ENCODE assay signal across 14 cellular contexts in the genomic region with DNA sequence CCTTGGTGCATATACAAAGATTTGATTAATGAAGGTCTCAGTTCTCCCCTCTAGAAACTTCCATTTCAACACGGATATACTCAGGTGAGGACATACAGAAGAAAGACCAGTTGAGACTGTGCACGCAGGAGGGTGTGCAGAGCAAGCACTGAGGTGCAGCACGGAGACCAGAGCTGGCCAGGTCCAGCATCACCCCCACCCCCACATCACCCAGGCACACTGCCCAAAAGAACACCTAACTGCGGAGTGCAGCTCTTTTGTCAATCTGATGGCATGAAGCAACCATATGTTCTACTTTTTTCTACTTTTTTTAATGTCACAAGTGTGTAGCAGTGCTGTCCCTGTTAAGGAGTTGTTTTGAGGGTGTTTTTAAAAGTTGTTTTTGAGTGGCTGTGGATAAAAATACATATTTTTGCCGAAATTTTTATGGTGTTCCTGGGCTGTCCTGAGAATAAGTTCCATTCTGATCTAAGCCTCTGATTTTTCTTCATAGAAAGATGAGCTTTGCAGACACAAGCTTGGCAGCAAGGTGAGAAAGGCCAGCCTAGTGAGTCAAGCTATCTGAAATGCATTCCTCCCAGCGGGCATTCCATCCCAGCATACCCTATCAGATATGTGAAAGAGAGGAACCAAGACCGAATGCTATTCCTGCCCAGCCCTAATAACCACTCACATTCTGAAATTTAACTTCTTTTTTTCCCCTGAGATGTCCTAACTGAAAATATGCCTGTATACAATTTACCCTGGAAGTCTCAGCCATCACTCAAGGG.
DNase-seq lines count a peak whose midpoint lies in the region; ATAC-seq and TF ChIP-seq lines count a peak whose summit lies in the region.
"Had no signal": no experiment of that assay in that cellular context is flagged by ENCODE, and none has a peak within 500 bp of the region (broad histone marks: within the 10 kb centered on the region; RNA-seq: fewer than 3 reads in every experiment).

No MANE protein-coding gene starts in this region.

- peaks cover 51 to 61% (median 57%) of the 10 kb centered on the region in 3 donors for H3K36me3 ChIP-seq in tibial artery

- peak overlapping the region; percentile 51 for H3K27ac Mint-ChIP-seq in activated naive CD4-positive, alpha-beta T cell treated with anti-CD3 and anti-CD28 coated beads, Interleukin-2, amount 50 U/mL, for 24 hours
- no peak overlapping the region for H3K27ac Mint-ChIP-seq in activated naive CD4-positive, alpha-beta T cell treated with anti-CD3 and anti-CD28 coated beads, Interleukin-2, amount 10 ng/mL, durations not matched to agents 7 days and 5 days
- H3K27ac Mint-ChIP-seq in effector memory CD8-positive, alpha-beta T cell: peak overlapping the region; percentile 47 to 96
- peak overlapping the region in 4 of 6 donors; percentile 18 to 58 (median 39) for H3K27ac Mint-ChIP-seq in naive B cell
- H3K27ac Mint-ChIP-seq: activated naive CD8-positive, alpha-beta T cell treated with anti-CD3 and anti-CD28 coated beads, Interleukin-2, amount 10 ng/mL, durations not matched to agents 7 days and 5 days had no signal

- no peaks in the 10 kb centered on the region for H3K27me3 ChIP-seq in tibial artery
- H3K27me3 ChIP-seq: right atrium auricular region had no signal

- no peaks in the 10 kb centered on the region for H3K9me3 ChIP-seq in tibial artery
- H3K9me3 ChIP-seq: right atrium auricular region had no signal

- no peak overlapping the region for H3K27ac ChIP-seq in tibial artery

- TF ChIP-seq CTCF in tibial artery (IDR thresholded peaks at IDR 0.05): no peak

- H3K9me3 Mint-ChIP-seq in activated naive CD4-positive, alpha-beta T cell treated with anti-CD3 and anti-CD28 coated beads, Interleukin-2, amount 50 U/mL, for 24 hours: no peaks in the 10 kb centered on the region
- H3K9me3 Mint-ChIP-seq in activated naive CD4-positive, alpha-beta T cell treated with anti-CD3 and anti-CD28 coated beads, Interleukin-2, amount 10 ng/mL, durations not matched to agents 7 days and 5 days: no peaks in the 10 kb centered on the region
- no peaks in the 10 kb centered on the region for H3K9me3 Mint-ChIP-seq in effector memory CD8-positive, alpha-beta T cell
- no peaks in the 10 kb centered on the region for H3K9me3 Mint-ChIP-seq in naive B cell
- H3K9me3 Mint-ChIP-seq: activated B cell treated with CpG ODN at 0.5 μM for 24 hours; activated naive CD8-positive, alpha-beta T cell treated with anti-CD3 and anti-CD28 coated beads, Interleukin-2, amount 10 ng/mL, durations not matched to agents 7 days and 5 days had no signal

- peaks cover 25% of the 10 kb centered on the region for H3K36me3 Mint-ChIP-seq in activated naive CD4-positive, alpha-beta T cell treated with anti-CD3 and anti-CD28 coated beads, Interleukin-2, amount 50 U/mL, for 24 hours
- peaks cover 75% of the 10 kb centered on the region for H3K36me3 Mint-ChIP-seq in activated naive CD4-positive, alpha-beta T cell treated with anti-CD3 and anti-CD28 coated beads, Interleukin-2, amount 10 ng/mL, durations not matched to agents 7 days and 5 days
- H3K36me3 Mint-ChIP-seq in effector memory CD8-positive, alpha-beta T cell (ENCODE audit: insufficient read depth): peaks cover 38% of the 10 kb centered on the region
- H3K36me3 Mint-ChIP-seq in naive B cell: peaks cover 21 to 40% of the 10 kb centered on the region in 2 donors

- no peak for ATAC-seq in effector memory CD8-positive, alpha-beta T cell (replicated peaks)
- no peak for ATAC-seq in naive B cell (ENCODE audit: low read depth in 2 of 2)
- ATAC-seq in GM18502 (IDR thresholded peaks at IDR 0.05; ENCODE audit: poor library complexity, unreplicated experiment): no peak
- ATAC-seq in HG03432 (IDR thresholded peaks at IDR 0.05; ENCODE audit: unreplicated experiment): no peak

- DNase-seq in activated naive CD4-positive, alpha-beta T cell treated with anti-CD3 and anti-CD28 coated beads, Interleukin-2, amount 10 ng/mL, durations not matched to agents 7 days and 5 days: no peak
- no peak for DNase-seq in effector memory CD8-positive, alpha-beta T cell
- no peak for DNase-seq in naive B cell
- no peak for DNase-seq in SIG-M5 (lab: John Stamatoyannopoulos, UW)
- no peak for DNase-seq in tibial artery
- DNase-seq: activated B cell treated with CpG ODN at 0.5 μM for 24 hours; activated naive CD8-positive, alpha-beta T cell treated with anti-CD3 and anti-CD28 coated beads, Interleukin-2, amount 10 ng/mL, durations not matched to agents 7 days and 5 days; COR-L47; OCI-M1; stimulated activated CD4-positive, alpha-beta T cell treated with anti-CD3 and anti-CD28 coated beads, Interleukin-2, amount 100 ng/mL, for 24 hours had no signal

- intact Hi-C loops in tibial artery (cut with DNase I; ENCODE audit: low total_unique reads): no loop called here

- H3K4me1 ChIP-seq in tibial artery: peaks cover 0 to 34% (median 9%) of the 10 kb centered on the region in 4 donors

- no peak overlapping the region for H3K4me3 Mint-ChIP-seq in activated naive CD4-positive, alpha-beta T cell treated with anti-CD3 and anti-CD28 coated beads, Interleukin-2, amount 50 U/mL, for 24 hours
- H3K4me3 Mint-ChIP-seq in activated naive CD4-positive, alpha-beta T cell treated with anti-CD3 and anti-CD28 coated beads, Interleukin-2, amount 10 ng/mL, durations not matched to agents 7 days and 5 days: no peak overlapping the region
- H3K4me3 Mint-ChIP-seq in effector memory CD8-positive, alpha-beta T cell: no peak overlapping the region
- no peak overlapping the region for H3K4me3 Mint-ChIP-seq in naive B cell
- H3K4me3 Mint-ChIP-seq: activated B cell treated with CpG ODN at 0.5 μM for 24 hours; activated naive CD8-positive, alpha-beta T cell treated with anti-CD3 and anti-CD28 coated beads, Interleukin-2, amount 10 ng/mL, durations not matched to agents 7 days and 5 days had no signal

- no peaks in the 10 kb centered on the region for H3K27me3 Mint-ChIP-seq in activated naive CD4-positive, alpha-beta T cell treated with anti-CD3 and anti-CD28 coated beads, Interleukin-2, amount 50 U/mL, for 24 hours
- H3K27me3 Mint-ChIP-seq in activated naive CD4-positive, alpha-beta T cell treated with anti-CD3 and anti-CD28 coated beads, Interleukin-2, amount 10 ng/mL, durations not matched to agents 7 days and 5 days: no peaks in the 10 kb centered on the region
- no peaks in the 10 kb centered on the region for H3K27me3 Mint-ChIP-seq in effector memory CD8-positive, alpha-beta T cell
- H3K27me3 Mint-ChIP-seq in naive B cell: no peaks in the 10 kb centered on the region
- H3K27me3 Mint-ChIP-seq: activated B cell treated with CpG ODN at 0.5 μM for 24 hours; activated naive CD8-positive, alpha-beta T cell treated with anti-CD3 and anti-CD28 coated beads, Interleukin-2, amount 10 ng/mL, durations not matched to agents 7 days and 5 days had no signal

- peaks cover 57% of the 10 kb centered on the region for H3K4me1 Mint-ChIP-seq in activated naive CD4-positive, alpha-beta T cell treated with anti-CD3 and anti-CD28 coated beads, Interleukin-2, amount 50 U/mL, for 24 hours
- H3K4me1 Mint-ChIP-seq in activated naive CD4-positive, alpha-beta T cell treated with anti-CD3 and anti-CD28 coated beads, Interleukin-2, amount 10 ng/mL, durations not matched to agents 7 days and 5 days: peaks cover 65% of the 10 kb centered on the region
- H3K4me1 Mint-ChIP-seq in effector memory CD8-positive, alpha-beta T cell (ENCODE audit: low read depth in 2 of 2): peaks cover 40 to 53% of the 10 kb centered on the region in 2 donors
- H3K4me1 Mint-ChIP-seq in naive B cell: peaks cover 9 to 13% (median 12%) of the 10 kb centered on the region in 3 donors

- CTCF ChIA-PET in activated naive CD4-positive, alpha-beta T cell treated with anti-CD3 and anti-CD28 coated beads, Interleukin-2, amount 10 ng/mL, durations not matched to agents 7 days and 5 days (lab: Charles Lee): interaction anchor here (0.7 to 1.9 kb wide), 3 partner anchors 41 to 65 kb away, joined by 3 to 6 read pairs (median 3); no protein-coding TSS in a partner anchor

- no peak overlapping the region for H3K4me3 ChIP-seq in tibial artery
- H3K4me3 ChIP-seq: right atrium auricular region had no signal
